ENCODE assay signal across 30 cellular contexts in the genomic region with DNA sequence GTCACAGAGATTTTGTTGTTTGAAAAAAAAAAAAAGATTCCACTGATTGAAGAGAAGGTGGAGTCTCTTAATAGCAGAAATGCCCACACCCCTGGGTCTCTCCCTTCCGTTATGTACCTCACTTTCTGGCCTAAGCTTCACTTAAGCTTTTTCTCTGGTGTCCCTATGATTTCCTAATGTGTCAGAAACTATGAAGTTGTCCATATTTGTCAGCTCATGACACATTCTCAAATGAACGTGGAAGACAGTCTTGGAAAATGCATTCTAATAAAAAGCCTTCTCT. TPM values are rescaled to one million over a fixed set of nuclear protein-coding genes. Genes with fewer than 3 reads are reported as not detected.
"Had no signal": no experiment of that assay in that cellular context is flagged by ENCODE, and none has a peak within 500 bp of the region (broad histone marks: within the 10 kb centered on the region; RNA-seq: fewer than 3 reads in every experiment).

No MANE protein-coding gene starts in this region.

- H3K27ac ChIP-seq: thoracic aorta had no signal

- ATAC-seq: activated T-helper 17 cell treated with anti-CD3 and anti-CD28 coated beads, Interleukin-2, amount 50 U/mL, for 72 hours; mucosa of descending colon; stimulated activated effector memory CD8-positive, alpha-beta T cell treated with anti-CD3 and anti-CD28 coated beads, Interleukin-12 subunit alpha, Interleukin-12 subunit beta, amount 100 ng/mL, for 72 hours; WTC11 had no signal

- H3K4me3 ChIP-seq: breast epithelium, esophagus squamous epithelium, lung, mucosa of descending colon, sigmoid colon, thoracic aorta had no signal

- H3K4me3 Mint-ChIP-seq: activated CD4-positive, alpha-beta memory T cell treated with anti-CD3 and anti-CD28 coated beads, Interleukin-2, amount 10 ng/mL, durations not matched to agents 7 days and 5 days; activated CD4-positive, alpha-beta T cell treated with anti-CD3 and anti-CD28 coated beads, Interleukin-2, amount 10 ng/mL, durations not matched to agents 7 days and 5 days; activated T-cell treated with anti-CD3 and anti-CD28 coated beads, Interleukin-2, amount 50 U/mL, for 24 hours; activated T-helper 17 cell treated with anti-CD3 and anti-CD28 coated beads, Interleukin-2, amount 50 U/mL, for 72 hours; central memory CD8-positive, alpha-beta T cell; dendritic cell treated with granulocyte-macrophage colony-stimulating factor and Interleukin-4, amounts not matched to agents 40 ng/mL and 50 ng/mL, for 4 days; endodermal cell; natural killer cell treated with Interleukin-12 subunit alpha and Interleukin-12 subunit beta and Interleukin-15 and Interleukin-18, amount 100 ng/mL, for 72 hours; stimulated activated effector memory CD8-positive, alpha-beta T cell treated with anti-CD3 and anti-CD28 coated beads, Interleukin-12 subunit alpha, Interleukin-12 subunit beta, amount 100 ng/mL, for 72 hours; stimulated activated naive CD8-positive, alpha-beta T cell treated with anti-CD3 and anti-CD28 coated beads, Interleukin-15, Interleukin-2, amounts not matched to agents 100 ng/mL and 50 ng/mL, for 24 hours; WTC11 had no signal

- H3K27ac Mint-ChIP-seq: activated CD4-positive, alpha-beta memory T cell treated with anti-CD3 and anti-CD28 coated beads, Interleukin-2, amount 10 ng/mL, durations not matched to agents 7 days and 5 days; activated CD4-positive, alpha-beta T cell treated with anti-CD3 and anti-CD28 coated beads, Interleukin-2, amount 10 ng/mL, durations not matched to agents 7 days and 5 days; activated T-cell treated with anti-CD3 and anti-CD28 coated beads, Interleukin-2, amount 50 U/mL, for 24 hours; activated T-helper 17 cell treated with anti-CD3 and anti-CD28 coated beads, Interleukin-2, amount 50 U/mL, for 72 hours; dendritic cell treated with granulocyte-macrophage colony-stimulating factor and Interleukin-4, amounts not matched to agents 40 ng/mL and 50 ng/mL, for 4 days; endodermal cell; natural killer cell treated with Interleukin-12 subunit alpha and Interleukin-12 subunit beta and Interleukin-15 and Interleukin-18, amount 100 ng/mL, for 72 hours; progenitor cell of endocrine pancreas; stimulated activated effector memory CD8-positive, alpha-beta T cell treated with anti-CD3 and anti-CD28 coated beads, Interleukin-12 subunit alpha, Interleukin-12 subunit beta, amount 100 ng/mL, for 72 hours; stimulated activated naive CD8-positive, alpha-beta T cell treated with anti-CD3 and anti-CD28 coated beads, Interleukin-15, Interleukin-2, amounts not matched to agents 100 ng/mL and 50 ng/mL, for 24 hours; WTC11 had no signal

- H3K4me1 Mint-ChIP-seq: activated CD4-positive, alpha-beta memory T cell treated with anti-CD3 and anti-CD28 coated beads, Interleukin-2, amount 10 ng/mL, durations not matched to agents 7 days and 5 days; activated T-helper 17 cell treated with anti-CD3 and anti-CD28 coated beads, Interleukin-2, amount 50 U/mL, for 72 hours; central memory CD8-positive, alpha-beta T cell; stimulated activated effector memory CD8-positive, alpha-beta T cell treated with anti-CD3 and anti-CD28 coated beads, Interleukin-12 subunit alpha, Interleukin-12 subunit beta, amount 100 ng/mL, for 72 hours had no signal

- H3K9me3 ChIP-seq: breast epithelium, esophagus squamous epithelium, mucosa of descending colon, sigmoid colon, thoracic aorta had no signal

- H3K36me3 ChIP-seq: esophagus squamous epithelium, thoracic aorta had no signal

- H3K36me3 Mint-ChIP-seq: natural killer cell treated with Interleukin-12 subunit alpha and Interleukin-12 subunit beta and Interleukin-15 and Interleukin-18, amount 100 ng/mL, for 72 hours; stimulated activated effector memory CD8-positive, alpha-beta T cell treated with anti-CD3 and anti-CD28 coated beads, Interleukin-12 subunit alpha, Interleukin-12 subunit beta, amount 100 ng/mL, for 72 hours; WTC11 had no signal

- DNase-seq: activated CD4-positive, alpha-beta memory T cell treated with anti-CD3 and anti-CD28 coated beads, Interleukin-2, amount 10 ng/mL, durations not matched to agents 7 days and 5 days; activated CD4-positive, alpha-beta T cell treated with anti-CD3 and anti-CD28 coated beads for 1 hour; activated CD4-positive, alpha-beta T cell treated with anti-CD3 and anti-CD28 coated beads, Interleukin-2, amount 10 ng/mL, durations not matched to agents 7 days and 5 days; activated CD8-positive, alpha-beta memory T cell treated with anti-CD3 and anti-CD28 coated beads, Interleukin-2, amount 50 U/mL, for 48 hours; activated gamma-delta T cell treated with Interleukin-2 at 50 U/mL for 16 hours; activated naive CD4-positive, alpha-beta T cell treated with anti-CD3 and anti-CD28 coated beads, Interleukin-2, amount 50 U/mL, for 16 hours; activated T-cell treated with anti-CD3 and anti-CD28 coated beads, Interleukin-2, amount 50 U/mL, for 24 hours; esophagus squamous epithelium; glutamatergic neuron; hippocampal formation; left colon; mesendoderm; mucosa of descending colon; retina; sigmoid colon; stimulated activated CD4-positive, alpha-beta T cell treated with anti-CD3 and anti-CD28 coated beads, Interleukin-4, amount 100 ng/mL, for 24 hours; T-helper 2 cell; trophoblast cell had no signal

- H3K9me3 Mint-ChIP-seq: activated CD4-positive, alpha-beta memory T cell treated with anti-CD3 and anti-CD28 coated beads, Interleukin-2, amount 10 ng/mL, durations not matched to agents 7 days and 5 days; activated CD4-positive, alpha-beta T cell treated with anti-CD3 and anti-CD28 coated beads, Interleukin-2, amount 10 ng/mL, durations not matched to agents 7 days and 5 days; activated T-cell treated with anti-CD3 and anti-CD28 coated beads, Interleukin-2, amount 50 U/mL, for 24 hours; activated T-helper 17 cell treated with anti-CD3 and anti-CD28 coated beads, Interleukin-2, amount 50 U/mL, for 72 hours; central memory CD8-positive, alpha-beta T cell; dendritic cell treated with granulocyte-macrophage colony-stimulating factor and Interleukin-4, amounts not matched to agents 40 ng/mL and 50 ng/mL, for 4 days; endodermal cell; natural killer cell treated with Interleukin-12 subunit alpha and Interleukin-12 subunit beta and Interleukin-15 and Interleukin-18, amount 100 ng/mL, for 72 hours; stimulated activated effector memory CD8-positive, alpha-beta T cell treated with anti-CD3 and anti-CD28 coated beads, Interleukin-12 subunit alpha, Interleukin-12 subunit beta, amount 100 ng/mL, for 72 hours; stimulated activated naive CD8-positive, alpha-beta T cell treated with anti-CD3 and anti-CD28 coated beads, Interleukin-15, Interleukin-2, amounts not matched to agents 100 ng/mL and 50 ng/mL, for 24 hours; WTC11 had no signal

RNA-seq across cellular contexts. Expression of a gene that starts 5.4 kb away (rescaled TPM):
- total RNA-seq: activated CD4-positive, alpha-beta memory T cell treated with anti-CD3 and anti-CD28 coated beads, Interleukin-2, amount 10 ng/mL, durations not matched to agents 7 days and 5 days; natural killer cell treated with Interleukin-12 subunit alpha and Interleukin-12 subunit beta and Interleukin-15 and Interleukin-18, amount 100 ng/mL, for 72 hours had no signal
